In the genomic region with DNA sequence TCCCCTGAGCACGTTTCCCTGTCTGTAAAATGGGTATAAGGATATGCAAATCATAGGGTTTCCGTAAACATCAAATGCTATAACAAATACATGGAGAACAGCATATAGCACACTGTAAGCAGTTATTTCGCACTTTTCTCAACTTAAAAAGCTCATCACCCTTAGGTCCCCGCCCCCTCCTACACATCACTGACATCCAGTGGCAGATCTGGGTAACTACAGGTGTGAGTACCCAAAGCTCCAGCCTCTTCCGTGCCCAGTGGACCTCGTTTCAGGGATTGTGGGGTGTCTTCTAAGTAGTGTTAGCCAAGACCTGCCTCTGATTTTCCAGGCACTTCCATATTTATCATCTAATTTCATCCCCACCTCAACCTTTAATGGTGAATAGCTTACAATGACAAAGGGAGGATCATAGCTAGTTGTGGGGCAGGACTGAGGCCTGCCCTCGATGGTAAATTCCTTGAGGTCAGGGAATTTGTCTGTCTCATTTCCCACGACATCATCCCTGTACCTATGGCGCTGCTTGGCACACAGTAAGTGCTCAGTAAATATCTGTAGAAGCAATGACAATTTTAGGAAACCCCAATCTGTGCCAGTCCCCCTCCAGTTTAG, we compare ENCODE assay signal across 8 cellular contexts.
DNase-seq lines count a peak whose midpoint lies in the region; ATAC-seq and TF ChIP-seq lines count a peak whose summit lies in the region.

No MANE protein-coding gene starts in this region.

- peak; percentile 28 to 64 for DNase-seq in NCI-H526 (lab: John Stamatoyannopoulos, UW)
- DNase-seq in NCI-H526 treated with DMSO at 0.1 percent for 48 hours (lab: John Stamatoyannopoulos, UW) = no peak
- DNase-seq in HK-2 (ENCODE audit: unreplicated experiment) = peak; percentile 17
- DNase-seq in SK-N-DZ (ENCODE audit: low spot score) = peak; percentile 48
- peak; percentile 69 for DNase-seq in epithelial cell of esophagus (ENCODE audit: low read depth)
- peak; percentile 49 for DNase-seq in nephron progenitor cell
- DNase-seq in GOT3 (lab: John Stamatoyannopoulos, UW) = no peak

- H3K4me1 Mint-ChIP-seq in nephron progenitor cell = peaks cover 79% of the 10 kb centered on the region

- ATAC-seq in GM19467 (IDR thresholded peaks at IDR 0.05; ENCODE audit: unreplicated experiment) = peak; percentile 83

- H3K4me3 Mint-ChIP-seq in nephron progenitor cell = peak overlapping the region; percentile 28

- H3K36me3 Mint-ChIP-seq in nephron progenitor cell (ENCODE audit: low read depth) = no peaks in the 10 kb centered on the region

- no peaks in the 10 kb centered on the region for H3K9me3 Mint-ChIP-seq in nephron progenitor cell

- no peak overlapping the region for H3K4me3 ChIP-seq in epithelial cell of esophagus (ENCODE audit: low read length)

- no peak overlapping the region for H3K27ac Mint-ChIP-seq in nephron progenitor cell

- peaks cover 2% of the 10 kb centered on the region for H3K27me3 Mint-ChIP-seq in nephron progenitor cell (ENCODE audit: low read depth, poor library complexity)

- TF ChIP-seq CTCF in epithelial cell of esophagus (IDR thresholded peaks at IDR 0.05; ENCODE audit: insufficient read depth, low read depth, low read length, missing control alignments) = peak; percentile 90
- TF ChIP-seq CTCF in nephron progenitor cell (IDR thresholded peaks at IDR 0.05) = peak; percentile 75

Comparison
In these comparisons a context has a peak if more than half of its experiments do, and no peak if none do; other contexts are left out.
1. DNase-seq: peak in NCI-H526 (2 of 2), HK-2 (single experiment), SK-N-DZ (single experiment), epithelial cell of esophagus (single experiment) and nephron progenitor cell (single experiment); none in NCI-H526 treated with DMSO at 0.1 percent for 48 hours (single experiment) and GOT3 (single experiment).